1 cellular context compared by ENCODE assay signal in the genomic region with DNA sequence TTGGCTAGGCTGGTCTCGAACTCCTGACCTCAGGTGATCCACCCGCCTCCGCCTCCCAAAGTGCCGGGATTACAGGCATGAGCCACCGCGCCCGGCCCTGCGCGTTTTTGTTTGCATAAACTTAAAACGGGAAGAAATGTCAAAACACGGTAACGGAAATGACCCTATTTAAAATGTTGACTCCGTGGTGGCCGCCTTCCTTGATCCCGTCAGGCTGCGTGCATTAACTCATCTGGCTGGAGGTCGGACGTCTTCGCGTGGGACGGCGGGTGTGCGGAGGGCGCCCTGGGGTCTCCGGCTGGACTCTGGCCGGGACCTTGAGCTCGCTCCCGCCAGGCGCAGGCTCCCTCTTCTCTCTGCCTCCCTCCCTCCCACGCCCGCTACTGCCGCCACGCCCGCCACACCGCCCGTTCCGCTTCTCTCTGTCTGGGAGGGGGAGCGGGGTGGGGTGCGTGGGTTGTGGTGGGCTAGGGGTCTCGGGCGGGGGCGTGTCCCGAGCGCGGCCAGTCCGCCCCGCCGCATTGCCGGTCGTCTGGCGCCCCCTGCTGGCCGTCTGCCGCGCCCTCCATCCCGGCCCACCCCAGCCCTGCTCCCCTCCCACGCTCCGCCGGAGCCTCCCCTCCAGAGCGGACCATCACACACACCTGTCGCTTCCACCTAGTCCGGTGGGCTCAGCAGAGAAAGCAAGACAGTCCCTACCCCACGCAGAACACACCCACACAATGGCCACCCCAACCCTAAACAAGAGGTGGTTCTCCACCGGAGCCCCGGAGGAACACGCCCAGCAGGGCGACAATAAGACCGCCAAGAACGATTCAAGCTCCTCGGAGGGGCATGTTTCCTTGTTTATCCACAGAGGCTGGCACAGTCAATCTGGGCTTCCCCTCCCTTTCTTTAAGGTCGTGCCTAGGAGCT.
TF ChIP-seq lines count a peak whose summit lies in the region.

No MANE protein-coding gene starts in this region.

TF ChIP-seq in HepG2, 621 proteins besides CTCF, POLR2A, EP300 and RAD21 (continued from another document and continues in another):
- TF ChIP-seq, protein P1, sequence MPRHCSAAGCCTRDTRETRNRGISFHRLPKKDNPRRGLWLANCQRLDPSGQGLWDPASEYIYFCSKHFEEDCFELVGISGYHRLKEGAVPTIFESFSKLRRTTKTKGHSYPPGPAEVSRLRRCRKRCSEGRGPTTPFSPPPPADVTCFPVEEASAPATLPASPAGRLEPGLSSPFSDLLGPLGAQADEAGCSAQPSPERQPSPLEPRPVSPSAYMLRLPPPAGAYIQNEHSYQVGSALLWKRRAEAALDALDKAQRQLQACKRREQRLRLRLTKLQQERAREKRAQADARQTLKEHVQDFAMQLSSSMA (CRISPR knock-in tag; IDR thresholded peaks at IDR 0.05): no peak
- TF ChIP-seq SRSF9 (IDR thresholded peaks at IDR 0.05; ENCODE audit: borderline replicate concordance, insufficient read depth, low read depth, low read length, poor library complexity, severe bottlenecking) (no peak), FOSL2 (CRISPR knock-in tag; IDR thresholded peaks at IDR 0.05) (no peak), ZSCAN21 (CRISPR knock-in tag; IDR thresholded peaks at IDR 0.05; ENCODE audit: borderline replicate concordance) (no peak), ZNF431 (CRISPR knock-in tag; IDR thresholded peaks at IDR 0.05; ENCODE audit: borderline replicate concordance, low read depth) (no peak), ZNF567 (CRISPR knock-in tag; IDR thresholded peaks at IDR 0.05; ENCODE audit: borderline replicate concordance) (no peak), ZNF776 (CRISPR knock-in tag; IDR thresholded peaks at IDR 0.05) (0 out of 2 replicates have a peak, but pooled peaks have one; percentile 33), ZNF605 (CRISPR knock-in tag; IDR thresholded peaks at IDR 0.05) (no peak), TGIF2 (CRISPR knock-in tag; IDR thresholded peaks at IDR 0.05) (peak; percentile 56; the same call in 1 of the 2 replicates), ZNF891 (CRISPR knock-in tag; IDR thresholded peaks at IDR 0.05) (no peak), MEF2D (CRISPR knock-in tag; IDR thresholded peaks at IDR 0.05) (no peak; the same call in 1 of the 2 replicates), MTF2 (CRISPR knock-in tag; IDR thresholded peaks at IDR 0.05; ENCODE audit: borderline replicate concordance) (peak; percentile 29; the same call in 1 of the 2 replicates), CREB1 (IDR thresholded peaks at IDR 0.05) (no peak), CREB1 (CRISPR knock-in tag; IDR thresholded peaks at IDR 0.05) (no peak), ESRRA (CRISPR knock-in tag; IDR thresholded peaks at IDR 0.05; ENCODE audit: low read depth) (no peak), ZNF672 (CRISPR knock-in tag; IDR thresholded peaks at IDR 0.05) (no peak), DMAP1 (CRISPR knock-in tag; IDR thresholded peaks at IDR 0.05) (peak; percentile 48; the same call in 1 of the 2 replicates), BRD4 (CRISPR knock-in tag; IDR thresholded peaks at IDR 0.05) (no peak), ZKSCAN8 (CRISPR knock-in tag; IDR thresholded peaks at IDR 0.05; ENCODE audit: borderline replicate concordance) (no peak), AHR (CRISPR knock-in tag; IDR thresholded peaks at IDR 0.05) (no peak), ZNF235 (CRISPR knock-in tag; IDR thresholded peaks at IDR 0.05; ENCODE audit: borderline replicate concordance) (no peak), TCF7L2 (IDR thresholded peaks at IDR 0.05; ENCODE audit: low read depth, low read length) (no peak), HMGA1 (CRISPR knock-in tag; conservative IDR thresholded peaks at IDR 0.05) (no peak), KDM6A (CRISPR knock-in tag; IDR thresholded peaks at IDR 0.05; ENCODE audit: low read depth) (no peak), ZNF670 (CRISPR knock-in tag; IDR thresholded peaks at IDR 0.05; ENCODE audit: borderline replicate concordance) (0 out of 2 replicates have a peak, but pooled peaks have one; percentile 32), ARNTL (CRISPR knock-in tag; IDR thresholded peaks at IDR 0.05) (no peak), TSC22D2 (CRISPR knock-in tag; IDR thresholded peaks at IDR 0.05; ENCODE audit: borderline replicate concordance) (no peak), ZNF768 (CRISPR knock-in tag; IDR thresholded peaks at IDR 0.05) (peak; percentile 39; the same call in 1 of the 2 replicates), ATRX (CRISPR knock-in tag; IDR thresholded peaks at IDR 0.05; ENCODE audit: borderline replicate concordance) (no peak), ZNF121 (CRISPR knock-in tag; IDR thresholded peaks at IDR 0.05) (no peak), ZFP82 (CRISPR knock-in tag; IDR thresholded peaks at IDR 0.05; ENCODE audit: borderline replicate concordance) (0 out of 2 replicates have a peak, but pooled peaks have one; percentile 48), YEATS4 (CRISPR knock-in tag; IDR thresholded peaks at IDR 0.05; ENCODE audit: borderline replicate concordance) (peak; percentile 24; the same call in 1 of the 2 replicates), CENPT (CRISPR knock-in tag; IDR thresholded peaks at IDR 0.05; ENCODE audit: low read depth) (no peak), DNMT1 (CRISPR knock-in tag; IDR thresholded peaks at IDR 0.05) (no peak), ZNF674 (CRISPR knock-in tag; IDR thresholded peaks at IDR 0.05; ENCODE audit: low read depth) (no peak)
- TF ChIP-seq, protein P2, sequence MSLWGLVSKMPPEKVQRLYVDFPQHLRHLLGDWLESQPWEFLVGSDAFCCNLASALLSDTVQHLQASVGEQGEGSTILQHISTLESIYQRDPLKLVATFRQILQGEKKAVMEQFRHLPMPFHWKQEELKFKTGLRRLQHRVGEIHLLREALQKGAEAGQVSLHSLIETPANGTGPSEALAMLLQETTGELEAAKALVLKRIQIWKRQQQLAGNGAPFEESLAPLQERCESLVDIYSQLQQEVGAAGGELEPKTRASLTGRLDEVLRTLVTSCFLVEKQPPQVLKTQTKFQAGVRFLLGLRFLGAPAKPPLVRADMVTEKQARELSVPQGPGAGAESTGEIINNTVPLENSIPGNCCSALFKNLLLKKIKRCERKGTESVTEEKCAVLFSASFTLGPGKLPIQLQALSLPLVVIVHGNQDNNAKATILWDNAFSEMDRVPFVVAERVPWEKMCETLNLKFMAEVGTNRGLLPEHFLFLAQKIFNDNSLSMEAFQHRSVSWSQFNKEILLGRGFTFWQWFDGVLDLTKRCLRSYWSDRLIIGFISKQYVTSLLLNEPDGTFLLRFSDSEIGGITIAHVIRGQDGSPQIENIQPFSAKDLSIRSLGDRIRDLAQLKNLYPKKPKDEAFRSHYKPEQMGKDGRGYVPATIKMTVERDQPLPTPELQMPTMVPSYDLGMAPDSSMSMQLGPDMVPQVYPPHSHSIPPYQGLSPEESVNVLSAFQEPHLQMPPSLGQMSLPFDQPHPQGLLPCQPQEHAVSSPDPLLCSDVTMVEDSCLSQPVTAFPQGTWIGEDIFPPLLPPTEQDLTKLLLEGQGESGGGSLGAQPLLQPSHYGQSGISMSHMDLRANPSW (CRISPR knock-in tag; IDR thresholded peaks at IDR 0.05; ENCODE audit: borderline replicate concordance): no peak
- TF ChIP-seq, protein P3, sequence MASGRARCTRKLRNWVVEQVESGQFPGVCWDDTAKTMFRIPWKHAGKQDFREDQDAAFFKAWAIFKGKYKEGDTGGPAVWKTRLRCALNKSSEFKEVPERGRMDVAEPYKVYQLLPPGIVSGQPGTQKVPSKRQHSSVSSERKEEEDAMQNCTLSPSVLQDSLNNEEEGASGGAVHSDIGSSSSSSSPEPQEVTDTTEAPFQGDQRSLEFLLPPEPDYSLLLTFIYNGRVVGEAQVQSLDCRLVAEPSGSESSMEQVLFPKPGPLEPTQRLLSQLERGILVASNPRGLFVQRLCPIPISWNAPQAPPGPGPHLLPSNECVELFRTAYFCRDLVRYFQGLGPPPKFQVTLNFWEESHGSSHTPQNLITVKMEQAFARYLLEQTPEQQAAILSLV (CRISPR knock-in tag; IDR thresholded peaks at IDR 0.05; ENCODE audit: borderline replicate concordance): no peak; the same call in 1 of the 2 replicates
- TF ChIP-seq, protein P4, sequence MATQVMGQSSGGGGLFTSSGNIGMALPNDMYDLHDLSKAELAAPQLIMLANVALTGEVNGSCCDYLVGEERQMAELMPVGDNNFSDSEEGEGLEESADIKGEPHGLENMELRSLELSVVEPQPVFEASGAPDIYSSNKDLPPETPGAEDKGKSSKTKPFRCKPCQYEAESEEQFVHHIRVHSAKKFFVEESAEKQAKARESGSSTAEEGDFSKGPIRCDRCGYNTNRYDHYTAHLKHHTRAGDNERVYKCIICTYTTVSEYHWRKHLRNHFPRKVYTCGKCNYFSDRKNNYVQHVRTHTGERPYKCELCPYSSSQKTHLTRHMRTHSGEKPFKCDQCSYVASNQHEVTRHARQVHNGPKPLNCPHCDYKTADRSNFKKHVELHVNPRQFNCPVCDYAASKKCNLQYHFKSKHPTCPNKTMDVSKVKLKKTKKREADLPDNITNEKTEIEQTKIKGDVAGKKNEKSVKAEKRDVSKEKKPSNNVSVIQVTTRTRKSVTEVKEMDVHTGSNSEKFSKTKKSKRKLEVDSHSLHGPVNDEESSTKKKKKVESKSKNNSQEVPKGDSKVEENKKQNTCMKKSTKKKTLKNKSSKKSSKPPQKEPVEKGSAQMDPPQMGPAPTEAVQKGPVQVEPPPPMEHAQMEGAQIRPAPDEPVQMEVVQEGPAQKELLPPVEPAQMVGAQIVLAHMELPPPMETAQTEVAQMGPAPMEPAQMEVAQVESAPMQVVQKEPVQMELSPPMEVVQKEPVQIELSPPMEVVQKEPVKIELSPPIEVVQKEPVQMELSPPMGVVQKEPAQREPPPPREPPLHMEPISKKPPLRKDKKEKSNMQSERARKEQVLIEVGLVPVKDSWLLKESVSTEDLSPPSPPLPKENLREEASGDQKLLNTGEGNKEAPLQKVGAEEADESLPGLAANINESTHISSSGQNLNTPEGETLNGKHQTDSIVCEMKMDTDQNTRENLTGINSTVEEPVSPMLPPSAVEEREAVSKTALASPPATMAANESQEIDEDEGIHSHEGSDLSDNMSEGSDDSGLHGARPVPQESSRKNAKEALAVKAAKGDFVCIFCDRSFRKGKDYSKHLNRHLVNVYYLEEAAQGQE (IDR thresholded peaks at IDR 0.05; ENCODE audit: borderline replicate concordance in 1 of 2, low read depth in 1 of 2, low read length in 2 of 2): no peak
- TF ChIP-seq, protein P5, sequence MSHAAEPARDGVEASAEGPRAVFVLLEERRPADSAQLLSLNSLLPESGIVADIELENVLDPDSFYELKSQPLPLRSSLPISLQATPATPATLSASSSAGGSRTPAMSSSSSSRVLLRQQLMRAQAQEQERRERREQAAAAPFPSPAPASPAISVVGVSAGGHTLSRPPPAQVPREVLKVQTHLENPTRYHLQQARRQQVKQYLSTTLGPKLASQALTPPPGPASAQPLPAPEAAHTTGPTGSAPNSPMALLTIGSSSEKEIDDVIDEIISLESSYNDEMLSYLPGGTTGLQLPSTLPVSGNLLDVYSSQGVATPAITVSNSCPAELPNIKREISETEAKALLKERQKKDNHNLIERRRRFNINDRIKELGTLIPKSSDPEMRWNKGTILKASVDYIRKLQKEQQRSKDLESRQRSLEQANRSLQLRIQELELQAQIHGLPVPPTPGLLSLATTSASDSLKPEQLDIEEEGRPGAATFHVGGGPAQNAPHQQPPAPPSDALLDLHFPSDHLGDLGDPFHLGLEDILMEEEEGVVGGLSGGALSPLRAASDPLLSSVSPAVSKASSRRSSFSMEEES (CRISPR knock-in tag; IDR thresholded peaks at IDR 0.05): no peak
- TF ChIP-seq, protein P6, sequence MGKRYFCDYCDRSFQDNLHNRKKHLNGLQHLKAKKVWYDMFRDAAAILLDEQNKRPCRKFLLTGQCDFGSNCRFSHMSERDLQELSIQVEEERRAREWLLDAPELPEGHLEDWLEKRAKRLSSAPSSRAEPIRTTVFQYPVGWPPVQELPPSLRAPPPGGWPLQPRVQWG (CRISPR knock-in tag; IDR thresholded peaks at IDR 0.05; ENCODE audit: borderline replicate concordance, low read depth): no peak
- TF ChIP-seq, protein P7, sequence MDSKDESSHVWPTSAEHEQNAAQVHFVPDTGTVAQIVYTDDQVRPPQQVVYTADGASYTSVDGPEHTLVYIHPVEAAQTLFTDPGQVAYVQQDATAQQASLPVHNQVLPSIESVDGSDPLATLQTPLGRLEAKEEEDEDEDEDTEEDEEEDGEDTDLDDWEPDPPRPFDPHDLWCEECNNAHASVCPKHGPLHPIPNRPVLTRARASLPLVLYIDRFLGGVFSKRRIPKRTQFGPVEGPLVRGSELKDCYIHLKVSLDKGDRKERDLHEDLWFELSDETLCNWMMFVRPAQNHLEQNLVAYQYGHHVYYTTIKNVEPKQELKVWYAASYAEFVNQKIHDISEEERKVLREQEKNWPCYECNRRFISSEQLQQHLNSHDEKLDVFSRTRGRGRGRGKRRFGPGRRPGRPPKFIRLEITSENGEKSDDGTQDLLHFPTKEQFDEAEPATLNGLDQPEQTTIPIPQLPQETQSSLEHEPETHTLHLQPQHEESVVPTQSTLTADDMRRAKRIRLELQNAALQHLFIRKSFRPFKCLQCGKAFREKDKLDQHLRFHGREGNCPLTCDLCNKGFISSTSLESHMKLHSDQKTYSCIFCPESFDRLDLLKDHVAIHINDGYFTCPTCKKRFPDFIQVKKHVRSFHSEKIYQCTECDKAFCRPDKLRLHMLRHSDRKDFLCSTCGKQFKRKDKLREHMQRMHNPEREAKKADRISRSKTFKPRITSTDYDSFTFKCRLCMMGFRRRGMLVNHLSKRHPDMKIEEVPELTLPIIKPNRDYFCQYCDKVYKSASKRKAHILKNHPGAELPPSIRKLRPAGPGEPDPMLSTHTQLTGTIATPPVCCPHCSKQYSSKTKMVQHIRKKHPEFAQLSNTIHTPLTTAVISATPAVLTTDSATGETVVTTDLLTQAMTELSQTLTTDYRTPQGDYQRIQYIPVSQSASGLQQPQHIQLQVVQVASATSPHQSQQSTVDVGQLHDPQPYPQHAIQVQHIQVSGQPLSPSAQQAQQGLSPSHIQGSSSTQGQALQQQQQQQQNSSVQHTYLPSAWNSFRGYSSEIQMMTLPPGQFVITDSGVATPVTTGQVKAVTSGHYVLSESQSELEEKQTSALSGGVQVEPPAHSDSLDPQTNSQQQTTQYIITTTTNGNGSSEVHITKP (CRISPR knock-in tag; IDR thresholded peaks at IDR 0.05; ENCODE audit: low read depth): no peak
- TF ChIP-seq, protein P8, sequence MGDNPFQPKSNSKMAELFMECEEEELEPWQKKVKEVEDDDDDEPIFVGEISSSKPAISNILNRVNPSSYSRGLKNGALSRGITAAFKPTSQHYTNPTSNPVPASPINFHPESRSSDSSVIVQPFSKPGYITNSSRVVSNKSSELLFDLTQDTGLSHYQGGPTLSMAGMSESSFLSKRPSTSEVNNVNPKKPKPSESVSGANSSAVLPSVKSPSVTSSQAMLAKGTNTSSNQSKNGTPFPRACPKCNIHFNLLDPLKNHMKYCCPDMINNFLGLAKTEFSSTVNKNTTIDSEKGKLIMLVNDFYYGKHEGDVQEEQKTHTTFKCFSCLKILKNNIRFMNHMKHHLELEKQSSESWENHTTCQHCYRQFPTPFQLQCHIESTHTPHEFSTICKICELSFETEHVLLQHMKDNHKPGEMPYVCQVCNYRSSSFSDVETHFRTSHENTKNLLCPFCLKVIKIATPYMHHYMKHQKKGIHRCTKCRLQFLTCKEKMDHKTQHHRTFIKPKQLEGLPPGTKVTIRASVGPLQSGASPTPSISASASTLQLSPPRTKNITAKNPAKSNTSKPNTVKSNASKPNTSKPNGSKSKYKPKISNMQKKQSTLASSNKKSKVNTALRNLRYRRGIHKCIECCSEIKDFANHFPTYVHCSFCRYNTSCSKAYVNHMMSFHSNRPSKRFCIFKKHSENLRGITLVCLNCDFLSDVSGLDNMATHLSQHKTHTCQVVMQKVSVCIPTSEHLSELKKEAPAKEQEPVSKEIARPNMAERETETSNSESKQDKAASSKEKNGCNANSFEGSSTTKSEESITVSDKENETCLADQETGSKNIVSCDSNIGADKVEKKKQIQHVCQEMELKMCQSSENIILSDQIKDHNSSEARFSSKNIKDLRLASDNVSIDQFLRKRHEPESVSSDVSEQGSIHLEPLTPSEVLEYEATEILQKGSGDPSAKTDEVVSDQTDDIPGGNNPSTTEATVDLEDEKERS (CRISPR knock-in tag; IDR thresholded peaks at IDR 0.05): no peak
